Comparison of ENCODE assay signal across 21 cellular contexts in genomic region chr7:138924551-138925225, GRCh38. TPM values are rescaled to one million over a fixed set of nuclear protein-coding genes. Genes with fewer than 3 reads are reported as not detected.
A peak's percentile ranks its signal among the peaks of the same experiment; 100 is the strongest.
DNase-seq lines count a peak whose midpoint lies in the region; ATAC-seq and TF ChIP-seq lines count a peak whose summit lies in the region.
"Had no signal": no experiment of that assay in that cellular context is flagged by ENCODE, and none has a peak within 500 bp of the region (broad histone marks: within the 10 kb centered on the region; RNA-seq: fewer than 3 reads in every experiment).

No MANE protein-coding gene starts in this region.

- H2BK120ac ChIP-seq in H9 (ENCODE audit: low read depth, low read length, poor library complexity, severe bottlenecking) (no peak overlapping the region), neuronal stem cell (ENCODE audit: low read depth, low read length) (no peak overlapping the region)

- H2BK12ac ChIP-seq in H9 (ENCODE audit: insufficient read length, low read depth, low read length): no peak overlapping the region
- H2BK12ac ChIP-seq in neuronal stem cell (ENCODE audit: low read length): peak overlapping the region; percentile 24

- DNase-seq in H9 (no peak), NCI-H2171 (lab: John Stamatoyannopoulos, UW) (peak; percentile 75), neuronal stem cell (ENCODE audit: low spot score) (no peak), COLO668 (lab: John Stamatoyannopoulos, UW; ENCODE audit: unreplicated experiment) (no peak), left lobe of liver (ENCODE audit: low spot score) (no peak)
- DNase-seq: activated CD4-positive, alpha-beta memory T cell treated with anti-CD3 and anti-CD28 coated beads, Interleukin-2, amount 10 ng/mL, durations not matched to agents 7 days and 5 days; activated T-cell treated with anti-CD3 and anti-CD28 coated beads, Interleukin-2, amount 50 U/mL, for 24 hours; Caco-2; dermis blood vessel endothelial cell; GF-D8; NCI-H1436 treated with DMSO at 0.1 percent for 48 hours; small intestine; stimulated activated CD4-positive, alpha-beta T cell treated with anti-CD3 and anti-CD28 coated beads, Interleukin-4, amount 100 ng/mL, for 1 hour; T-cell; uterus had no signal

- no peaks in the 10 kb centered on the region for H3K23me2 ChIP-seq in H9 (ENCODE audit: insufficient read length, low read depth, low read length, poor library complexity, severe bottlenecking)

- H3K18ac ChIP-seq in H9 (ENCODE audit: insufficient read length, low read depth, low read length): no peak overlapping the region
- H3K18ac ChIP-seq in neuronal stem cell (ENCODE audit: low read length): peak overlapping the region; percentile 44

- H2BK5ac ChIP-seq in H9 (ENCODE audit: insufficient read length, low read length) (no peak overlapping the region), neuronal stem cell (ENCODE audit: low read length) (no peak overlapping the region)

- ATAC-seq in left lobe of liver (no peak), GM18907 (IDR thresholded peaks at IDR 0.05; ENCODE audit: unreplicated experiment) (no peak)
- ATAC-seq: Right ventricle myocardium inferior, T-cell had no signal

- H3K4ac ChIP-seq in H9 (ENCODE audit: low read depth, low read length) (no peak overlapping the region), neuronal stem cell (ENCODE audit: low read length) (no peak overlapping the region)

- no peak overlapping the region for H3K56ac ChIP-seq in H9 (ENCODE audit: insufficient read length, low read depth, low read length)

- H3K36me3 Mint-ChIP-seq in H9 (ENCODE audit: insufficient read depth in 1 of 3, low read depth in 3 of 3): peaks cover 0 to 6% (median 2%) of the 10 kb centered on the region in 3 experiments; a peak in 4 of 7 replicates
- H3K36me3 Mint-ChIP-seq: activated naive CD4-positive, alpha-beta T cell treated with anti-CD3 and anti-CD28 coated beads, Interleukin-2, amount 50 U/mL, for 72 hours; T-cell had no signal

- H2BK20ac ChIP-seq in H9 (ENCODE audit: low read depth, low read length, poor library complexity, severe bottlenecking): no peak overlapping the region

- H2AFZ ChIP-seq in H9 (ENCODE audit: low read length) (no peak overlapping the region), neuronal stem cell (ENCODE audit: low read length) (no peak overlapping the region)

- no peaks in the 10 kb centered on the region for H3K79me2 ChIP-seq in H9 (ENCODE audit: insufficient read depth, low read length)

- H2AK5ac ChIP-seq in H9 (ENCODE audit: insufficient read length, low read length) (no peak overlapping the region), neuronal stem cell (ENCODE audit: low read depth, low read length) (no peak overlapping the region)

- no peak overlapping the region for H3K14ac ChIP-seq in H9 (ENCODE audit: insufficient read depth, low read length)
- no peak overlapping the region for H3K14ac ChIP-seq in neuronal stem cell (ENCODE audit: low read length)

- no peak overlapping the region for H2BK15ac ChIP-seq in H9 (ENCODE audit: low read depth, low read length)
- H2BK15ac ChIP-seq in neuronal stem cell (ENCODE audit: low read length): no peak overlapping the region

- H3K4me1 ChIP-seq in H9 (ENCODE audit: insufficient read depth, low read length) (no peaks in the 10 kb centered on the region), ectodermal cell (ENCODE audit: control insufficient read depth, insufficient read depth, low read length) (peaks cover 20% of the 10 kb centered on the region), neuronal stem cell (ENCODE audit: control insufficient read depth in 2 of 2, insufficient read depth in 1 of 2, low read depth in 1 of 2, low read length in 2 of 2) (peaks cover 0 to 5% of the 10 kb centered on the region in 2 donors)
- H3K4me1 ChIP-seq: Caco-2, uterus had no signal

- H3K27ac ChIP-seq in H9 (ENCODE audit: insufficient read length, low read depth, low read length) (no peak overlapping the region), ectodermal cell (ENCODE audit: insufficient read depth, low read depth, low read length, poor library complexity, severe bottlenecking) (peak overlapping the region; percentile 67), neuronal stem cell (replicated peaks; ENCODE audit: low read length) (peak overlapping the region; percentile 45)
- H3K27ac ChIP-seq: uterus, VCaP had no signal

- H4K91ac ChIP-seq in H9 (ENCODE audit: insufficient read length, low read depth, low read length): no peak overlapping the region
- H4K91ac ChIP-seq in neuronal stem cell (ENCODE audit: low read depth, low read length, poor library complexity): no peak overlapping the region

- no peaks in the 10 kb centered on the region for H4K20me1 ChIP-seq in H9 (ENCODE audit: control insufficient read depth, insufficient read depth, insufficient read length)

- peak overlapping the region in 2 of 3 experiments; percentile 5 to 56; a peak in 3 of 7 replicates for H3K27ac Mint-ChIP-seq in H9
- H3K27ac Mint-ChIP-seq: activated CD4-positive, alpha-beta memory T cell treated with anti-CD3 and anti-CD28 coated beads, Interleukin-2, amount 10 ng/mL, durations not matched to agents 7 days and 5 days; activated naive CD4-positive, alpha-beta T cell treated with anti-CD3 and anti-CD28 coated beads, Interleukin-2, amount 50 U/mL, for 72 hours; activated T-cell treated with anti-CD3 and anti-CD28 coated beads, Interleukin-2, amount 50 U/mL, for 24 hours; T-cell had no signal

- no CpG with 5 or more reads among the region's 17 CpGs for WGBS in H9 (ENCODE audit: extremely low coverage, insufficient read length, low lambda C conversion rate)
- WGBS in ectodermal cell, 2 experiments: 56 to 57% methylated on average over 17 of the region's 17 CpGs
- WGBS in neuronal stem cell (ENCODE audit: extremely low coverage in 2 of 2, insufficient read length in 2 of 2, insufficient replicate concordance in 1 of 2), 2 donors: no CpG with 5 or more reads among the region's 17 CpGs

- H3K4me1 Mint-ChIP-seq in H9: peaks cover 25 to 26% of the 10 kb centered on the region in 2 experiments

- no peak overlapping the region for H3K9ac ChIP-seq in H9 (ENCODE audit: extremely low read depth, insufficient read length, low read length)
- H3K9ac ChIP-seq in neuronal stem cell (ENCODE audit: low read depth, low read length, poor library complexity): no peak overlapping the region

- H3K23ac ChIP-seq in H9 (ENCODE audit: insufficient read length, low read depth, low read length) (no peak overlapping the region), neuronal stem cell (ENCODE audit: low read depth, low read length, poor library complexity) (no peak overlapping the region)

- H3K79me1 ChIP-seq in H9 (ENCODE audit: insufficient read depth, low read depth, low read length, poor library complexity, severe bottlenecking) (no peaks in the 10 kb centered on the region), neuronal stem cell (ENCODE audit: low read depth, low read length) (no peaks in the 10 kb centered on the region)

- H3K4me3 Mint-ChIP-seq in H9: no peak overlapping the region
- H3K4me3 Mint-ChIP-seq: activated CD4-positive, alpha-beta memory T cell treated with anti-CD3 and anti-CD28 coated beads, Interleukin-2, amount 10 ng/mL, durations not matched to agents 7 days and 5 days; activated T-cell treated with anti-CD3 and anti-CD28 coated beads, Interleukin-2, amount 50 U/mL, for 24 hours; T-cell had no signal

- H3K9me3 ChIP-seq in H9 (ENCODE audit: control insufficient read depth, low read depth, low read length) (no peaks in the 10 kb centered on the region), ectodermal cell (ENCODE audit: control insufficient read depth, low read length) (no peaks in the 10 kb centered on the region), neuronal stem cell (replicated peaks in 1 of 2; ENCODE audit: control insufficient read depth in 2 of 2, insufficient read depth in 1 of 2, low read depth in 1 of 2, low read length in 2 of 2) (peaks cover 2% of the 10 kb centered on the region in 2 donors)
- H3K9me3 ChIP-seq: Caco-2, uterus had no signal

- H4K8ac ChIP-seq in H9 (replicated peaks; ENCODE audit: insufficient read length, low read depth, low read length): no peak overlapping the region
- H4K8ac ChIP-seq in neuronal stem cell (ENCODE audit: low read depth, low read length): no peak overlapping the region

- H3K36me3 ChIP-seq in ectodermal cell (ENCODE audit: control insufficient read depth, insufficient read depth, low read length): no peaks in the 10 kb centered on the region
- peaks cover 0 to 5% of the 10 kb centered on the region in 2 donors for H3K36me3 ChIP-seq in neuronal stem cell (replicated peaks in 1 of 2; ENCODE audit: control insufficient read depth in 2 of 2, insufficient read depth in 2 of 2, low read length in 2 of 2)
- H3K36me3 ChIP-seq: uterus had no signal

- H3K27me3 ChIP-seq in H9 (ENCODE audit: insufficient read depth, low read length) (no peaks in the 10 kb centered on the region), ectodermal cell (ENCODE audit: control insufficient read depth, insufficient read depth, low read length, poor library complexity, severe bottlenecking) (no peaks in the 10 kb centered on the region), neuronal stem cell (ENCODE audit: control insufficient read depth in 3 of 3, insufficient read depth in 3 of 3, low read depth in 1 of 3, low read length in 3 of 3) (no peaks in the 10 kb centered on the region)
- H3K27me3 ChIP-seq: uterus had no signal

- H3K9me3 Mint-ChIP-seq in H9: no peaks in the 10 kb centered on the region
- H3K9me3 Mint-ChIP-seq: activated CD4-positive, alpha-beta memory T cell treated with anti-CD3 and anti-CD28 coated beads, Interleukin-2, amount 10 ng/mL, durations not matched to agents 7 days and 5 days; activated naive CD4-positive, alpha-beta T cell treated with anti-CD3 and anti-CD28 coated beads, Interleukin-2, amount 50 U/mL, for 72 hours; activated T-cell treated with anti-CD3 and anti-CD28 coated beads, Interleukin-2, amount 50 U/mL, for 24 hours; T-cell had no signal

- H4K5ac ChIP-seq in H9 (ENCODE audit: insufficient read length, low read depth, low read length): no peak overlapping the region

- no peak overlapping the region for H3K4me2 ChIP-seq in H9 (ENCODE audit: insufficient read depth, insufficient read length, low read length)
- H3K4me2 ChIP-seq in neuronal stem cell (ENCODE audit: insufficient read depth, low read length, poor library complexity, severe bottlenecking): no peak overlapping the region

- H3K27me3 Mint-ChIP-seq in H9 (ENCODE audit: low read depth): no peaks in the 10 kb centered on the region
- H3K27me3 Mint-ChIP-seq: activated T-cell treated with anti-CD3 and anti-CD28 coated beads, Interleukin-2, amount 50 U/mL, for 24 hours; T-cell had no signal

- TF ChIP-seq CTCF in H9 (conservative IDR thresholded peaks at IDR 0.05): no peak

- no peak overlapping the region for H3T11ph ChIP-seq in H9 (ENCODE audit: low read length)

- H3K4me3 ChIP-seq in ectodermal cell (ENCODE audit: insufficient read depth, low read depth, low read length) (no peak overlapping the region), neuronal stem cell (ENCODE audit: low read length in 2 of 2) (no peak overlapping the region)
- H3K4me3 ChIP-seq: GM12878, uterus had no signal

RNA-seq across cellular contexts. Expression of gene KIAA1549, which starts 56.5 kb away (rescaled TPM):
- total RNA-seq in H9 (2021) (11.4 and 11.9 TPM in 2 replicates), left lobe of liver (0.53 TPM)
- 18.6 TPM for polyA plus RNA-seq in ectodermal cell (2013, experiment 1 of 4)
- 18.8 TPM for polyA plus RNA-seq in ectodermal cell (2013, experiment 2 of 4)
- polyA plus RNA-seq in ectodermal cell (2013, experiment 3 of 4): 14.9 TPM
- 18.0 TPM for polyA plus RNA-seq in ectodermal cell (2013, experiment 4 of 4)
- 10.0 TPM for polyA plus RNA-seq in neuronal stem cell (2013, experiment 1 of 2)
- 10.6 TPM for polyA plus RNA-seq in neuronal stem cell (2013, experiment 2 of 2)
